ENCODE assay signal across 29 cellular contexts in genomic region chr14:30938617-30939016, GRCh38.
"Had no signal": no experiment of that assay in that cellular context is flagged by ENCODE, and none has a peak within 500 bp of the region (broad histone marks: within the 10 kb centered on the region; RNA-seq: fewer than 3 reads in every experiment).

No MANE protein-coding gene starts in this region.

- H3K27ac ChIP-seq: body of pancreas, foreskin keratinocyte, left lung, lower lobe of right lung, right atrium auricular region, thoracic aorta had no signal

- H3K4me3 Mint-ChIP-seq: activated naive CD8-positive, alpha-beta T cell; effector memory CD8-positive, alpha-beta T cell; natural killer cell treated with Interleukin-12 subunit alpha and Interleukin-12 subunit beta and Interleukin-15 and Interleukin-18, amount 100 ng/mL, for 72 hours; stimulated activated naive CD8-positive, alpha-beta T cell treated with anti-CD3 and anti-CD28 coated beads, Interleukin-15, Interleukin-2, amounts not matched to agents 100 ng/mL and 50 ng/mL, for 24 hours had no signal

- H3K4me3 ChIP-seq: adrenal gland, body of pancreas, heart left ventricle, left lung, lower lobe of right lung, mucosa of descending colon, right atrium auricular region, thoracic aorta had no signal

- FAIRE-seq: endothelial cell of umbilical vein, urothelium cell line had no signal

- H3K27me3 Mint-ChIP-seq: activated naive CD8-positive, alpha-beta T cell; effector memory CD8-positive, alpha-beta T cell; natural killer cell treated with Interleukin-12 subunit alpha and Interleukin-12 subunit beta and Interleukin-15 and Interleukin-18, amount 100 ng/mL, for 72 hours; stimulated activated naive CD8-positive, alpha-beta T cell treated with anti-CD3 and anti-CD28 coated beads, Interleukin-15, Interleukin-2, amounts not matched to agents 100 ng/mL and 50 ng/mL, for 24 hours had no signal

- ATAC-seq: activated CD4-positive, CD25-positive, alpha-beta regulatory T cell treated with anti-CD3 and anti-CD28 coated beads, Interleukin-2, amount 50 U/mL, for 24 hours; body of pancreas; effector memory CD8-positive, alpha-beta T cell; esophagus mucosa; foreskin keratinocyte; heart left ventricle; left lung; lower lobe of right lung; mucosa of descending colon; natural killer cell treated with Interleukin-12 subunit alpha and Interleukin-12 subunit beta and Interleukin-15 and Interleukin-18, amount 100 ng/mL, for 72 hours had no signal

- H3K27me3 ChIP-seq: adrenal gland, body of pancreas, foreskin keratinocyte, heart left ventricle, left lung, right atrium auricular region had no signal

- H3K9me3 ChIP-seq: adrenal gland, body of pancreas, heart left ventricle, left lung, lower lobe of right lung, mucosa of descending colon, right atrium auricular region, thoracic aorta had no signal

- H3K9me3 Mint-ChIP-seq: effector memory CD8-positive, alpha-beta T cell; natural killer cell treated with Interleukin-12 subunit alpha and Interleukin-12 subunit beta and Interleukin-15 and Interleukin-18, amount 100 ng/mL, for 72 hours; stimulated activated naive CD8-positive, alpha-beta T cell treated with anti-CD3 and anti-CD28 coated beads, Interleukin-15, Interleukin-2, amounts not matched to agents 100 ng/mL and 50 ng/mL, for 24 hours had no signal

- H3K4me1 ChIP-seq: body of pancreas, foreskin keratinocyte, left lung, lower lobe of right lung, right atrium auricular region had no signal

- DNase-seq: activated CD4-positive, alpha-beta T cell treated with anti-CD3 and anti-CD28 coated beads for 48 hours; activated CD4-positive, alpha-beta T cell treated with anti-CD3 and anti-CD28 coated beads, Interleukin-2, amount 50 U/mL, for 48 hours; activated CD8-positive, alpha-beta memory T cell treated with anti-CD3 and anti-CD28 coated beads for 24 hours; activated effector memory CD4-positive, alpha-beta T cell treated with Interleukin-2 at 50 U/mL for 16 hours; activated naive CD4-positive, alpha-beta T cell treated with Interleukin-2 at 50 U/mL for 16 hours; adrenal gland; aorta; body of pancreas; cortex of kidney; effector memory CD8-positive, alpha-beta T cell; foreskin keratinocyte; heart left ventricle; hypothalamus; kidney glomerular epithelial cell; left lung; lower lobe of right lung; mucosa of descending colon; stimulated activated CD4-positive, alpha-beta T cell treated with anti-CD3 and anti-CD28 coated beads, Interleukin-12 subunit alpha, Interleukin-12 subunit beta, amount 100 ng/mL, for 4 hours; stimulated activated CD4-positive, alpha-beta T cell treated with anti-CD3 and anti-CD28 coated beads, Interleukin-4, amount 100 ng/mL, for 1 hour; trophoblast cell had no signal

- H3K27ac Mint-ChIP-seq: natural killer cell treated with Interleukin-12 subunit alpha and Interleukin-12 subunit beta and Interleukin-15 and Interleukin-18, amount 100 ng/mL, for 72 hours; stimulated activated naive CD8-positive, alpha-beta T cell treated with anti-CD3 and anti-CD28 coated beads, Interleukin-15, Interleukin-2, amounts not matched to agents 100 ng/mL and 50 ng/mL, for 24 hours had no signal
